ENCODE assay signal across 11 cellular contexts in genomic region chr2:147628971-147629421, GRCh38.
DNase-seq lines count a peak whose midpoint lies in the region; ATAC-seq, FAIRE-seq and TF ChIP-seq lines count a peak whose summit lies in the region.
"Had no signal": no experiment of that assay in that cellular context is flagged by ENCODE, and none has a peak within 500 bp of the region (broad histone marks: within the 10 kb centered on the region; RNA-seq: fewer than 3 reads in every experiment).

No MANE protein-coding gene starts in this region.

- DNase-seq in GM12865 (ENCODE audit: low read depth) (peak; percentile 59), GM19239 (ENCODE audit: insufficient read length, low spot score) (no peak), dermis blood vessel endothelial cell (no peak), DMS 273 (lab: John Stamatoyannopoulos, UW; ENCODE audit: unreplicated experiment) (no peak), anterior cingulate cortex (lab: John Stamatoyannopoulos, UW) (no peak), transverse colon (no peak)
- DNase-seq: effector CD8-positive, alpha-beta T cell; H7; psoas muscle had no signal

- peaks cover 31% of the 10 kb centered on the region for H3K4me1 Mint-ChIP-seq in activated T-helper 17 cell treated with anti-CD3 and anti-CD28 coated beads, Interleukin-2, amount 50 U/mL, for 72 hours

- FAIRE-seq in GM19239 (lab: Jason Lieb, UNC) = peak; percentile 57

- no peaks in the 10 kb centered on the region for H3K9me3 Mint-ChIP-seq in activated T-helper 17 cell treated with anti-CD3 and anti-CD28 coated beads, Interleukin-2, amount 50 U/mL, for 72 hours

- H3K27me3 Mint-ChIP-seq in activated T-helper 17 cell treated with anti-CD3 and anti-CD28 coated beads, Interleukin-2, amount 50 U/mL, for 72 hours = no peaks in the 10 kb centered on the region

- H3K4me3 Mint-ChIP-seq in activated T-helper 17 cell treated with anti-CD3 and anti-CD28 coated beads, Interleukin-2, amount 50 U/mL, for 72 hours = peak overlapping the region; percentile 17

- peaks cover 0 to 21% (median 0%) of the 10 kb centered on the region in 4 donors for H3K4me1 ChIP-seq in transverse colon
- H3K4me1 ChIP-seq: psoas muscle had no signal

- ATAC-seq in HG03064 (IDR thresholded peaks at IDR 0.05; ENCODE audit: low read depth, unreplicated experiment) = peak; percentile 51
- peak; percentile 54 for ATAC-seq in activated T-helper 17 cell treated with anti-CD3 and anti-CD28 coated beads, Interleukin-2, amount 50 U/mL, for 72 hours (replicated peaks)
- ATAC-seq: psoas muscle had no signal

- H3K27ac Mint-ChIP-seq in activated T-helper 17 cell treated with anti-CD3 and anti-CD28 coated beads, Interleukin-2, amount 50 U/mL, for 72 hours = peak overlapping the region; percentile 48

- H3K36me3 ChIP-seq in transverse colon = no peaks in the 10 kb centered on the region

- TF ChIP-seq CTCF in GM12865 (IDR thresholded peaks at IDR 0.05; ENCODE audit: insufficient read depth, low read depth, low read length, missing control alignments) (no peak), transverse colon (IDR thresholded peaks at IDR 0.05) (no peak)

- H3K4me3 ChIP-seq in GM12865 (ENCODE audit: low read depth, low read length) = no peak overlapping the region
- H3K4me3 ChIP-seq in transverse colon = no peak overlapping the region
- H3K4me3 ChIP-seq: psoas muscle had no signal

- TF ChIP-seq EP300 in transverse colon (IDR thresholded peaks at IDR 0.05; ENCODE audit: low read depth) = no peak

- intact Hi-C loops in transverse colon (cut with DNase I; ENCODE audit: low total_unique reads) = no loop called here

- no peak for TF ChIP-seq POLR2A in transverse colon (IDR thresholded peaks at IDR 0.05)

- H3K27ac ChIP-seq in transverse colon = no peak overlapping the region
- H3K27ac ChIP-seq: psoas muscle had no signal

- no peaks in the 10 kb centered on the region for H3K9me3 ChIP-seq in transverse colon
- H3K9me3 ChIP-seq: psoas muscle had no signal

- no peaks in the 10 kb centered on the region for H3K27me3 ChIP-seq in transverse colon

- in situ Hi-C loops in transverse colon (cut with MboI; ENCODE audit: low pct_ligation_motif_present in 1 of 4, low pct_unique_long_range_greater_than_20kb in 1 of 4, low sequenced_read_pairs in 3 of 4) = loop anchor here in 1 of 4 donors (25.0 kb wide), 1 partner anchor 892 kb away; no protein-coding TSS in a partner anchor

- no peaks in the 10 kb centered on the region for H3K36me3 Mint-ChIP-seq in activated T-helper 17 cell treated with anti-CD3 and anti-CD28 coated beads, Interleukin-2, amount 50 U/mL, for 72 hours (ENCODE audit: low read depth)

- 55 to 67% methylated on average over 1 of the region's 1 CpG for WGBS in transverse colon (ENCODE audit: low coverage in 1 of 2), 2 donors
